20 cellular contexts compared by ENCODE assay signal in the genomic region with DNA sequence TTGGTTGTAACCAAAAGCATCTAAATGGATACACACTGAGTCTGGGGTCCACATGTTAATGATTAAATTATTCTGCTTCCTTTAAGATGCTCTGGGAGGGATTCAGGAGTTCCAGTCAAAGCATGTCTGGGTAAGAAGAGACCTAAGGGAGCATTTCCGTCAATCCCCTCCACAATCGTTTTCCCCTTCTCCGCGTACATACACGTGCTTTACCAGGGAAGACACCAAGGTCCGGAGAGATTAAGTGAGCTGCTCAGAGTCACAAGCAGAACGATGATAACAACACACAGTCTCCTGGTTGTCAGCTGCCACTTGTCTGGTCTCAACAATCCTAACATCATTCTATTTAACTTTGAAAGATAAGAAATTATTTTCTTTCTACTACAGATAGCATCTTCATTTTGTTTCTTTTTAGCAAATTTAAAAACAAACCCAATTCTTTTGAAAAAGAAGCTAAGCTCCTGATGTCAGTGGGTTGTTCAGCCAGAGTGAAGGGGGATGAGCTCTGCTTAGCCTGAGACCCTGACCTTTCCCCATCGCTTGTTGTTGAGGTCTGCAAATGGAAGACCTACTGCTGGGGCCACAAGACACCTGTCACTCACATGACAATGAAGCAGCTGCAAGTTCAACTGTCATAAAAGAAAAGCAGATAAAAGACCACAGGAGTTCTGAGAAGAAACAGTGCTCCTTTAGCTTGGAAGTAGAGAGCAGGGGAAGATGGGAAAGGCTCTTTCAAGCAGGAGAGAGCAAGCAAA. TPM values are rescaled to one million over a fixed set of nuclear protein-coding genes. Genes with fewer than 3 reads are reported as not detected.
DNase-seq lines count a peak whose midpoint lies in the region; ATAC-seq, FAIRE-seq and TF ChIP-seq lines count a peak whose summit lies in the region.
"Had no signal": no experiment of that assay in that cellular context is flagged by ENCODE, and none has a peak within 500 bp of the region (broad histone marks: within the 10 kb centered on the region; RNA-seq: fewer than 3 reads in every experiment).

No MANE protein-coding gene starts in this region.

- peaks cover 13% of the 10 kb centered on the region for H3K4me1 Mint-ChIP-seq in activated T-helper 17 cell treated with anti-CD3 and anti-CD28 coated beads, Interleukin-2, amount 50 U/mL, for 72 hours
- peaks cover 72 to 78% of the 10 kb centered on the region in 2 donors for H3K4me1 Mint-ChIP-seq in natural killer cell
- H3K4me1 Mint-ChIP-seq in osteocyte (ENCODE audit: unreplicated experiment), result peaks cover 12% of the 10 kb centered on the region

- H3K36me3 Mint-ChIP-seq in activated T-helper 17 cell treated with anti-CD3 and anti-CD28 coated beads, Interleukin-2, amount 50 U/mL, for 72 hours (ENCODE audit: low read depth), result peaks cover 15% of the 10 kb centered on the region
- H3K36me3 Mint-ChIP-seq in natural killer cell, result no peaks in the 10 kb centered on the region
- peaks cover 2% of the 10 kb centered on the region for H3K36me3 Mint-ChIP-seq in osteocyte (ENCODE audit: unreplicated experiment)
- H3K36me3 Mint-ChIP-seq: naive B cell had no signal

- no peak for FAIRE-seq in frontal cortex (lab: Jason Lieb, UNC)
- FAIRE-seq: GM12892 had no signal

- no peak overlapping the region for H3K4me3 Mint-ChIP-seq in activated T-helper 17 cell treated with anti-CD3 and anti-CD28 coated beads, Interleukin-2, amount 50 U/mL, for 72 hours
- H3K4me3 Mint-ChIP-seq in natural killer cell (peak overlapping the region; percentile 58), osteocyte (ENCODE audit: unreplicated experiment) (no peak overlapping the region)

- H3K36me3 ChIP-seq in BE2C, result no peaks in the 10 kb centered on the region
- peaks cover 0 to 6% of the 10 kb centered on the region in 2 experiments; a peak in 1 of 3 replicates for H3K36me3 ChIP-seq in HEK293 (ENCODE audit: control insufficient read depth in 2 of 2, insufficient read depth in 1 of 2, low read length in 2 of 2)
- H3K36me3 ChIP-seq: right atrium auricular region, SJSA1 had no signal

- POLR2A ChIA-PET in HEK293 (lab: Yijun Ruan, JAX), result interaction anchor here (1.4 to 2.1 kb wide), 2 partner anchors 88 to 98 kb away, joined by 5 read pairs; partner anchors contain the start of gene STMN1

- TF ChIP-seq CTCF in BE2C (IDR thresholded peaks at IDR 0.05; ENCODE audit: low read depth, low read length) (no peak), HEK293 (tag by site-specific recombination; IDR thresholded peaks at IDR 0.05) (no peak), natural killer cell (IDR thresholded peaks at IDR 0.05) (no peak), osteocyte (IDR thresholded peaks at IDR 0.05) (no peak)

- no peaks in the 10 kb centered on the region for H3K9me3 Mint-ChIP-seq in activated T-helper 17 cell treated with anti-CD3 and anti-CD28 coated beads, Interleukin-2, amount 50 U/mL, for 72 hours
- H3K9me3 Mint-ChIP-seq in natural killer cell, result no peaks in the 10 kb centered on the region
- H3K9me3 Mint-ChIP-seq in osteocyte (ENCODE audit: unreplicated experiment), result no peaks in the 10 kb centered on the region
- H3K9me3 Mint-ChIP-seq: activated T-helper 2 cell treated with anti-CD3 and anti-CD28 coated beads, Interferon-gamma antibody, Interleukin-2, Interleukin-4, amounts not matched to agents 10 μg/mL and 5 μg/mL and 100 μg/mL, durations not matched to agents 14 hours and 24 hours and 36 hours; naive B cell had no signal

- H3K27ac ChIP-seq in HEK293 (ENCODE audit: extremely low read depth, low read depth, low read length), result no peak overlapping the region
- H3K27ac ChIP-seq: GM23248, lower lobe of right lung, right atrium auricular region, SJSA1 had no signal

- H3K27ac Mint-ChIP-seq in activated T-helper 17 cell treated with anti-CD3 and anti-CD28 coated beads, Interleukin-2, amount 50 U/mL, for 72 hours, result peak overlapping the region; percentile 67
- H3K27ac Mint-ChIP-seq in natural killer cell, result peak overlapping the region; percentile 89 to 98
- no peak overlapping the region for H3K27ac Mint-ChIP-seq in osteocyte (ENCODE audit: unreplicated experiment)
- H3K27ac Mint-ChIP-seq: activated T-helper 2 cell treated with anti-CD3 and anti-CD28 coated beads, Interferon-gamma antibody, Interleukin-2, Interleukin-4, amounts not matched to agents 10 μg/mL and 5 μg/mL and 100 μg/mL, durations not matched to agents 14 hours and 24 hours and 36 hours had no signal

- ATAC-seq in activated T-helper 17 cell treated with anti-CD3 and anti-CD28 coated beads, Interleukin-2, amount 50 U/mL, for 72 hours (replicated peaks), result no peak
- no peak for ATAC-seq in natural killer cell
- ATAC-seq in HG03354 (IDR thresholded peaks at IDR 0.05; ENCODE audit: poor library complexity, severe bottlenecking, unreplicated experiment), result no peak
- no peak for ATAC-seq in HG03108 (IDR thresholded peaks at IDR 0.05; ENCODE audit: unreplicated experiment)
- ATAC-seq: lower lobe of right lung had no signal

- DNase-seq in BE2C, result peak; percentile 16
- no peak for DNase-seq in natural killer cell
- DNase-seq in osteocyte (ENCODE audit: extremely low spot score, unreplicated experiment), result no peak
- no peak for DNase-seq in frontal cortex (ENCODE audit: low spot score in 2 of 2)
- DNase-seq: GDM1, GM23248, lower lobe of right lung, naive B cell, NCI-H1930, NCI-H510A had no signal

- H3K4me1 ChIP-seq in BE2C, result peaks cover 7% of the 10 kb centered on the region
- H3K4me1 ChIP-seq in HEK293 (ENCODE audit: control insufficient read depth, insufficient read depth, low read length), result no peaks in the 10 kb centered on the region

- H3K27me3 ChIP-seq in BE2C, result no peaks in the 10 kb centered on the region
- H3K27me3 ChIP-seq: right atrium auricular region, SJSA1 had no signal

- H3K9me3 ChIP-seq in BE2C, result no peaks in the 10 kb centered on the region
- no peaks in the 10 kb centered on the region for H3K9me3 ChIP-seq in HEK293 (ENCODE audit: control insufficient read depth, insufficient read depth, low read depth, low read length)
- H3K9me3 ChIP-seq: lower lobe of right lung, right atrium auricular region, SJSA1 had no signal

- CTCF ChIA-PET in HEK293 (lab: Yijun Ruan, JAX), result interaction anchor here (0.6 to 5.3 kb wide), 4 partner anchors 9 to 195 kb away, joined by 3 to 86 read pairs (median 4); no protein-coding TSS in a partner anchor

- intact Hi-C loops in natural killer cell (cut with micrococcal nuclease), result loop anchor here (5.0 to 10.0 kb wide), 3 partner anchors 36 to 749 kb away; partner anchors contain the start of gene RSRP1

- no peak overlapping the region for H3K4me3 ChIP-seq in BE2C (ENCODE audit: low read depth, low read length)
- no peak overlapping the region for H3K4me3 ChIP-seq in HEK293 (ENCODE audit: low read depth, low read length)
- H3K4me3 ChIP-seq: GM23248, lower lobe of right lung, right atrium auricular region, SJSA1 had no signal

- no peaks in the 10 kb centered on the region for H3K27me3 Mint-ChIP-seq in activated T-helper 17 cell treated with anti-CD3 and anti-CD28 coated beads, Interleukin-2, amount 50 U/mL, for 72 hours
- H3K27me3 Mint-ChIP-seq in natural killer cell (ENCODE audit: low read depth in 2 of 2) (no peaks in the 10 kb centered on the region), osteocyte (ENCODE audit: unreplicated experiment) (no peaks in the 10 kb centered on the region)
- H3K27me3 Mint-ChIP-seq: naive B cell had no signal

TF ChIP-seq in HEK293, 187 proteins besides CTCF, POLR2A, EP300 and RAD21:
- TF ChIP-seq, protein P1, sequence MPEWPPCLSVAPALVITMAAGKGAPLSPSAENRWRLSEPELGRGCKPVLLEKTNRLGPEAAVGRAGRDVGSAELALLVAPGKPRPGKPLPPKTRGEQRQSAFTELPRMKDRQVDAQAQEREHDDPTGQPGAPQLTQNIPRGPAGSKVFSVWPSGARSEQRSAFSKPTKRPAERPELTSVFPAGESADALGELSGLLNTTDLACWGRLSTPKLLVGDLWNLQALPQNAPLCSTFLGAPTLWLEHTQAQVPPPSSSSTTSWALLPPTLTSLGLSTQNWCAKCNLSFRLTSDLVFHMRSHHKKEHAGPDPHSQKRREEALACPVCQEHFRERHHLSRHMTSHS (tag by site-specific recombination; IDR thresholded peaks at IDR 0.05), result no peak
- no peak for TF ChIP-seq ZSCAN5A (tag by site-specific recombination; IDR thresholded peaks at IDR 0.05)
- 0 out of 2 replicates have a peak, but pooled peaks have one; percentile 10 for TF ChIP-seq PRDM1 (tag by site-specific recombination; IDR thresholded peaks at IDR 0.05)
- TF ChIP-seq MEIS1 (CRISPR knock-in tag; IDR thresholded peaks at IDR 0.05; ENCODE audit: borderline replicate concordance), result no peak

RNA-seq across cellular contexts. Expression of gene PAFAH2, which starts 4.5 kb away (rescaled TPM):
- polyA plus RNA-seq in BE2C (2012; ENCODE audit: insufficient read depth, insufficient read length, low read depth), result 6.9 TPM
- total RNA-seq in activated T-helper 17 cell treated with anti-CD3 and anti-CD28 coated beads, Interleukin-2, amount 50 U/mL, for 72 hours, result 1 to 10 TPM; 8.1 to 8.3 TPM
- total RNA-seq in natural killer cell (10 to 100 TPM; 39.0 to 95.1 (median 68.6) TPM), osteocyte (8.4 and 10.4 TPM in 2 replicates), frontal cortex (2.4 TPM)

RNA-seq across cellular contexts. Expression of gene EXTL1, which starts 28.2 kb away (rescaled TPM):
- polyA plus RNA-seq in BE2C (2012; ENCODE audit: insufficient read depth, insufficient read length, low read depth), result not detected
- total RNA-seq in activated T-helper 17 cell treated with anti-CD3 and anti-CD28 coated beads, Interleukin-2, amount 50 U/mL, for 72 hours, result not detected
- not detected for total RNA-seq in natural killer cell
- 0.30 and 0.34 TPM in 2 replicates for total RNA-seq in osteocyte
- 1.2 TPM for total RNA-seq in frontal cortex
- total RNA-seq: activated T-helper 2 cell treated with anti-CD3 and anti-CD28 coated beads, Interferon-gamma antibody, Interleukin-2, Interleukin-4, amounts not matched to agents 10 μg/mL and 5 μg/mL and 100 μg/mL, durations not matched to agents 14 hours and 24 hours and 36 hours had no signal

RNA-seq across cellular contexts. Expression of gene SLC30A2, which starts 52.5 kb away (rescaled TPM):
- polyA plus RNA-seq in BE2C (2012; ENCODE audit: insufficient read depth, insufficient read length, low read depth), result 0.28 TPM
- total RNA-seq in activated T-helper 17 cell treated with anti-CD3 and anti-CD28 coated beads, Interleukin-2, amount 50 U/mL, for 72 hours, result not detected
- total RNA-seq in natural killer cell, result not detected
- not detected in 2 replicates for total RNA-seq in osteocyte
- total RNA-seq in frontal cortex, result not detected
- total RNA-seq: activated T-helper 2 cell treated with anti-CD3 and anti-CD28 coated beads, Interferon-gamma antibody, Interleukin-2, Interleukin-4, amounts not matched to agents 10 μg/mL and 5 μg/mL and 100 μg/mL, durations not matched to agents 14 hours and 24 hours and 36 hours; epithelial cell of proximal tubule; GM23248; lower lobe of right lung; OCI-LY7; SJSA1 had no signal
